Comparison of ENCODE assay signal across 1 cellular context in the genomic region with DNA sequence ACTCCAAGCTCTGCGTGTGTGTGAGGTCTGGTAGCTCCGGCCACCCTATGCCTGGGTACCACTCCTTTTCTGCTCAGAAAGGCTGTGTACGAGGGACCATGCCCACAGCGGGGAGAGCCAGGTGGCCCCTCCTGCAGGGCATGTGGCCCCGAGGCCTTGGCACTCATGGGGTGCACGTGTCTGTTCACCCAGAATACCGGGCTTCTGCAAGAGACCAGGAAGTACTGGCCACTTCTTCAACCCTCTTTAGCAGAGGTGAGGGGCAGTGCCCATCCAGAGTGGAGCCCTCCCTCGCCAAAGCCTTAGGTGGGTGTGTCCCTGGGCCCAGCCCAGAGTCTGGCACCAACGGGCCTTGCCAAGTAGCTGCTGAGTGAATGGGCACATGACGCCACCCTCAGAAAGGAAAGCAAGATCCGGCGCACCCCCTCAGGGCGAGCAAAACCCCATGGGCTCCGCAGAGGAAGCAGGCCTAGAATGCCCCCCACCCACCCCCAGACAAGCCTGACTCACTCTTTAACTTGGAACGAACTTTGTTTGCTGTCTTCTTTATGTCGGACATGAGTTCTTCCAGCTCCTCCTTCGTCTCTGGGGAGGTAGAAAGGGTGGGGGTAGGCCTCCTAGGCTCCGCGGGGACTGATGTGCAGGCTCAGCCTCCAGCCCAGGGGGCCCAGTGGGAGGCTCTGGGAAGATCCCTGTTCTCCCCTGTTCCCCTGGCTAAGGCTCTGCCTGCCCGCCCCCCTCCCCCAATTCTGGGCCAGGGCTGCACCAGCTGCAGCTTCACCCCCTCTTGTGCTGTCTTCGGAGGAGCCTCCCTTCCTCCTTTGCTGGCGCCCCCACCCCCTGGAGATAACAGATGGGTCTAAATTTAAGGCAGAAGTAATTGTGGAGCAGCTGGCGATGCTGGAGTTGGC.
TF ChIP-seq lines count a peak whose summit lies in the region.

No MANE protein-coding gene starts in this region.

TF ChIP-seq in A549, 52 proteins besides CTCF, POLR2A, EP300 and RAD21 (continued from another document):
- TF ChIP-seq, protein P1, sequence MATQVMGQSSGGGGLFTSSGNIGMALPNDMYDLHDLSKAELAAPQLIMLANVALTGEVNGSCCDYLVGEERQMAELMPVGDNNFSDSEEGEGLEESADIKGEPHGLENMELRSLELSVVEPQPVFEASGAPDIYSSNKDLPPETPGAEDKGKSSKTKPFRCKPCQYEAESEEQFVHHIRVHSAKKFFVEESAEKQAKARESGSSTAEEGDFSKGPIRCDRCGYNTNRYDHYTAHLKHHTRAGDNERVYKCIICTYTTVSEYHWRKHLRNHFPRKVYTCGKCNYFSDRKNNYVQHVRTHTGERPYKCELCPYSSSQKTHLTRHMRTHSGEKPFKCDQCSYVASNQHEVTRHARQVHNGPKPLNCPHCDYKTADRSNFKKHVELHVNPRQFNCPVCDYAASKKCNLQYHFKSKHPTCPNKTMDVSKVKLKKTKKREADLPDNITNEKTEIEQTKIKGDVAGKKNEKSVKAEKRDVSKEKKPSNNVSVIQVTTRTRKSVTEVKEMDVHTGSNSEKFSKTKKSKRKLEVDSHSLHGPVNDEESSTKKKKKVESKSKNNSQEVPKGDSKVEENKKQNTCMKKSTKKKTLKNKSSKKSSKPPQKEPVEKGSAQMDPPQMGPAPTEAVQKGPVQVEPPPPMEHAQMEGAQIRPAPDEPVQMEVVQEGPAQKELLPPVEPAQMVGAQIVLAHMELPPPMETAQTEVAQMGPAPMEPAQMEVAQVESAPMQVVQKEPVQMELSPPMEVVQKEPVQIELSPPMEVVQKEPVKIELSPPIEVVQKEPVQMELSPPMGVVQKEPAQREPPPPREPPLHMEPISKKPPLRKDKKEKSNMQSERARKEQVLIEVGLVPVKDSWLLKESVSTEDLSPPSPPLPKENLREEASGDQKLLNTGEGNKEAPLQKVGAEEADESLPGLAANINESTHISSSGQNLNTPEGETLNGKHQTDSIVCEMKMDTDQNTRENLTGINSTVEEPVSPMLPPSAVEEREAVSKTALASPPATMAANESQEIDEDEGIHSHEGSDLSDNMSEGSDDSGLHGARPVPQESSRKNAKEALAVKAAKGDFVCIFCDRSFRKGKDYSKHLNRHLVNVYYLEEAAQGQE (IDR thresholded peaks at IDR 0.05), result no peak
- TF ChIP-seq SMC3 (IDR thresholded peaks at IDR 0.05) (peak; percentile 49; the same call in 2 of the 3 replicates), ESRRA (IDR thresholded peaks at IDR 0.05; ENCODE audit: borderline replicate concordance, low read length) (no peak), POLR2AphosphoS2 (conservative IDR thresholded peaks at IDR 0.05; ENCODE audit: low read length) (no peak), HOXB13 (CRISPR knock-in tag; IDR thresholded peaks at IDR 0.05; ENCODE audit: low read depth) (peak; percentile 94), TFCP2L1 (CRISPR knock-in tag; IDR thresholded peaks at IDR 0.05) (no peak), ZNF302 (CRISPR knock-in tag; IDR thresholded peaks at IDR 0.05) (peak; percentile 84; the same call in 1 of the 2 replicates), JUNB (IDR thresholded peaks at IDR 0.05) (peak; percentile 95), JUN (IDR thresholded peaks at IDR 0.05) (peak; percentile 96 to 97), KDM1A (IDR thresholded peaks at IDR 0.05; ENCODE audit: low read depth) (peak; percentile 38; the same call in 1 of the 2 replicates), HOXA7 (CRISPR knock-in tag; IDR thresholded peaks at IDR 0.05) (0 out of 2 replicates have a peak, but pooled peaks have one; percentile 25), CBX8 (IDR thresholded peaks at IDR 0.05) (no peak), ZC3H11A (IDR thresholded peaks at IDR 0.05) (no peak), MYC (IDR thresholded peaks at IDR 0.05; ENCODE audit: borderline replicate concordance, low read length) (peak; percentile 17; the same call in 1 of the 2 replicates)
- TF ChIP-seq, protein P2, sequence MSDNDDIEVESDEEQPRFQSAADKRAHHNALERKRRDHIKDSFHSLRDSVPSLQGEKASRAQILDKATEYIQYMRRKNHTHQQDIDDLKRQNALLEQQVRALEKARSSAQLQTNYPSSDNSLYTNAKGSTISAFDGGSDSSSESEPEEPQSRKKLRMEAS (IDR thresholded peaks at IDR 0.05), result peak; percentile 93
- TF ChIP-seq, protein P3, sequence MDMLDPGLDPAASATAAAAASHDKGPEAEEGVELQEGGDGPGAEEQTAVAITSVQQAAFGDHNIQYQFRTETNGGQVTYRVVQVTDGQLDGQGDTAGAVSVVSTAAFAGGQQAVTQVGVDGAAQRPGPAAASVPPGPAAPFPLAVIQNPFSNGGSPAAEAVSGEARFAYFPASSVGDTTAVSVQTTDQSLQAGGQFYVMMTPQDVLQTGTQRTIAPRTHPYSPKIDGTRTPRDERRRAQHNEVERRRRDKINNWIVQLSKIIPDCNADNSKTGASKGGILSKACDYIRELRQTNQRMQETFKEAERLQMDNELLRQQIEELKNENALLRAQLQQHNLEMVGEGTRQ (IDR thresholded peaks at IDR 0.05), result peak; percentile 84
- TF ChIP-seq, protein P4, sequence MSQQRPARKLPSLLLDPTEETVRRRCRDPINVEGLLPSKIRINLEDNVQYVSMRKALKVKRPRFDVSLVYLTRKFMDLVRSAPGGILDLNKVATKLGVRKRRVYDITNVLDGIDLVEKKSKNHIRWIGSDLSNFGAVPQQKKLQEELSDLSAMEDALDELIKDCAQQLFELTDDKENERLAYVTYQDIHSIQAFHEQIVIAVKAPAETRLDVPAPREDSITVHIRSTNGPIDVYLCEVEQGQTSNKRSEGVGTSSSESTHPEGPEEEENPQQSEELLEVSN (IDR thresholded peaks at IDR 0.05; ENCODE audit: borderline replicate concordance, low read depth), result peak; percentile 81
- TF ChIP-seq, protein P5, sequence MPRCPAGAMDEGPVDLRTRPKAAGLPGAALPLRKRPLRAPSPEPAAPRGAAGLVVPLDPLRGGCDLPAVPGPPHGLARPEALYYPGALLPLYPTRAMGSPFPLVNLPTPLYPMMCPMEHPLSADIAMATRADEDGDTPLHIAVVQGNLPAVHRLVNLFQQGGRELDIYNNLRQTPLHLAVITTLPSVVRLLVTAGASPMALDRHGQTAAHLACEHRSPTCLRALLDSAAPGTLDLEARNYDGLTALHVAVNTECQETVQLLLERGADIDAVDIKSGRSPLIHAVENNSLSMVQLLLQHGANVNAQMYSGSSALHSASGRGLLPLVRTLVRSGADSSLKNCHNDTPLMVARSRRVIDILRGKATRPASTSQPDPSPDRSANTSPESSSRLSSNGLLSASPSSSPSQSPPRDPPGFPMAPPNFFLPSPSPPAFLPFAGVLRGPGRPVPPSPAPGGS (IDR thresholded peaks at IDR 0.05), result peak; percentile 81; the same call in 1 of the 3 replicates
- TF ChIP-seq, protein P6, sequence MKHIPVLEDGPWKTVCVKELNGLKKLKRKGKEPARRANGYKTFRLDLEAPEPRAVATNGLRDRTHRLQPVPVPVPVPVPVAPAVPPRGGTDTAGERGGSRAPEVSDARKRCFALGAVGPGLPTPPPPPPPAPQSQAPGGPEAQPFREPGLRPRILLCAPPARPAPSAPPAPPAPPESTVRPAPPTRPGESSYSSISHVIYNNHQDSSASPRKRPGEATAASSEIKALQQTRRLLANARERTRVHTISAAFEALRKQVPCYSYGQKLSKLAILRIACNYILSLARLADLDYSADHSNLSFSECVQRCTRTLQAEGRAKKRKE (CRISPR knock-in tag; IDR thresholded peaks at IDR 0.05; ENCODE audit: low read depth), result peak; percentile 83
TF ChIP-seq in A549: peak in this region for 23.
